ENCODE assay signal across 1 cellular context in genomic region chr7:128476402-128477335, GRCh38.
TF ChIP-seq lines count a peak whose summit lies in the region.

Gene METTL2B (plus strand): TSS chr7:128476748. CDS start chr7:128476766, 18 bp downstream.

TF ChIP-seq in HepG2, 621 proteins besides CTCF, POLR2A, EP300 and RAD21 (continued from another document and continues in another):
- TF ChIP-seq PATZ1 (CRISPR knock-in tag; IDR thresholded peaks at IDR 0.05) (peak; percentile 46; the same call in 1 of the 2 replicates), ZNF878 (CRISPR knock-in tag; IDR thresholded peaks at IDR 0.05) (peak; percentile 44; the same call in 1 of the 2 replicates), ZBTB20 (CRISPR knock-in tag; IDR thresholded peaks at IDR 0.05; ENCODE audit: borderline replicate concordance, low read depth) (peak; percentile 64; the same call in 1 of the 2 replicates), HNRNPLL (IDR thresholded peaks at IDR 0.05; ENCODE audit: low read depth, low read length, poor library complexity, severe bottlenecking) (peak; percentile 38), KLF16 (CRISPR knock-in tag; IDR thresholded peaks at IDR 0.05) (peak in 1 of 2 experiments; percentile 49; a peak in 1 of 4 replicates), SKI (IDR thresholded peaks at IDR 0.05; ENCODE audit: partially characterized antibody) (peak; percentile 42), PBX3 (CRISPR knock-in tag; IDR thresholded peaks at IDR 0.05; ENCODE audit: borderline replicate concordance) (0 out of 2 replicates have a peak, but pooled peaks have one; percentile 54), ZNF556 (CRISPR knock-in tag; IDR thresholded peaks at IDR 0.05; ENCODE audit: borderline replicate concordance) (peak; percentile 77; the same call in 1 of the 2 replicates), YEATS4 (CRISPR knock-in tag; IDR thresholded peaks at IDR 0.05; ENCODE audit: borderline replicate concordance) (peak; percentile 88), ZNF468 (CRISPR knock-in tag; IDR thresholded peaks at IDR 0.05) (0 out of 2 replicates have a peak, but pooled peaks have one; percentile 38), NR2C2 (CRISPR knock-in tag; IDR thresholded peaks at IDR 0.05; ENCODE audit: borderline replicate concordance) (peak; percentile 90), RXRB (CRISPR knock-in tag; IDR thresholded peaks at IDR 0.05; ENCODE audit: borderline replicate concordance) (peak; percentile 52; the same call in 1 of the 2 replicates), TFAP4 (IDR thresholded peaks at IDR 0.05; ENCODE audit: borderline replicate concordance, low read depth) (peak; percentile 30; the same call in 1 of the 2 replicates), ZNF746 (CRISPR knock-in tag; IDR thresholded peaks at IDR 0.05) (0 out of 2 replicates have a peak, but pooled peaks have one; percentile 28), KLF6 (CRISPR knock-in tag; IDR thresholded peaks at IDR 0.05) (peak; percentile 57; the same call in 1 of the 2 replicates), GABPB1 (CRISPR knock-in tag; IDR thresholded peaks at IDR 0.05) (peak; percentile 97), BORCS8-MEF2B (CRISPR knock-in tag; IDR thresholded peaks at IDR 0.05) (peak; percentile 52; the same call in 1 of the 2 replicates), ZNF609 (CRISPR knock-in tag; IDR thresholded peaks at IDR 0.05; ENCODE audit: borderline replicate concordance) (0 out of 2 replicates have a peak, but pooled peaks have one; percentile 13), AKNA (CRISPR knock-in tag; IDR thresholded peaks at IDR 0.05; ENCODE audit: borderline replicate concordance) (peak; percentile 62; the same call in 1 of the 2 replicates), ZMAT3 (CRISPR knock-in tag; conservative IDR thresholded peaks at IDR 0.05) (peak; percentile 41; the same call in 1 of the 2 replicates), ZNF362 (CRISPR knock-in tag; IDR thresholded peaks at IDR 0.05; ENCODE audit: borderline replicate concordance) (peak; percentile 33; the same call in 1 of the 2 replicates), ZBTB7A (CRISPR knock-in tag; IDR thresholded peaks at IDR 0.05) (0 out of 2 replicates have a peak, but pooled peaks have one; percentile 45), CERS6 (CRISPR knock-in tag; IDR thresholded peaks at IDR 0.05) (0 out of 2 replicates have a peak, but pooled peaks have one; percentile 16), ETV5 (CRISPR knock-in tag; IDR thresholded peaks at IDR 0.05; ENCODE audit: borderline replicate concordance) (peak; percentile 56; the same call in 1 of the 2 replicates), POGK (CRISPR knock-in tag; conservative IDR thresholded peaks at IDR 0.05) (peak; percentile 82), ZNF770 (CRISPR knock-in tag; IDR thresholded peaks at IDR 0.05) (0 out of 2 replicates have a peak, but pooled peaks have one; percentile 38), ARNTL (CRISPR knock-in tag; IDR thresholded peaks at IDR 0.05) (peak; percentile 36; the same call in 1 of the 2 replicates), FOSL2 (CRISPR knock-in tag; IDR thresholded peaks at IDR 0.05) (peak; percentile 31), TBX2 (CRISPR knock-in tag; IDR thresholded peaks at IDR 0.05; ENCODE audit: borderline replicate concordance) (peak; percentile 73; the same call in 1 of the 2 replicates), HCFC1 (IDR thresholded peaks at IDR 0.05; ENCODE audit: low read depth, low read length) (peak; percentile 46), ZNF350 (CRISPR knock-in tag; IDR thresholded peaks at IDR 0.05; ENCODE audit: borderline replicate concordance, low read depth) (peak; percentile 82; the same call in 1 of the 2 replicates)
